In genomic region chr10:69630651-69631400, GRCh38 we compare ENCODE assay signal across 10 cellular contexts. TPM values are rescaled to one million over a fixed set of nuclear protein-coding genes. Genes with fewer than 3 reads are reported as not detected.
DNase-seq lines count a peak whose midpoint lies in the region; ATAC-seq and TF ChIP-seq lines count a peak whose summit lies in the region.
"Had no signal": no experiment of that assay in that cellular context is flagged by ENCODE, and none has a peak within 500 bp of the region (broad histone marks: within the 10 kb centered on the region; RNA-seq: fewer than 3 reads in every experiment).

No MANE protein-coding gene starts in this region.

- no peak overlapping the region for H2AFZ ChIP-seq in H9 (ENCODE audit: low read length)

- ATAC-seq in activated CD8-positive, alpha-beta T cell treated with anti-CD3 and anti-CD28 coated beads for 36 hours = no peak
- ATAC-seq in GM18907 (IDR thresholded peaks at IDR 0.05; ENCODE audit: unreplicated experiment) (no peak), GM18502 (IDR thresholded peaks at IDR 0.05; ENCODE audit: poor library complexity, unreplicated experiment) (no peak), GM18498 (IDR thresholded peaks at IDR 0.05; ENCODE audit: unreplicated experiment) (no peak)

- no peak overlapping the region for H2BK12ac ChIP-seq in H9 (ENCODE audit: insufficient read length, low read depth, low read length)

- no peaks in the 10 kb centered on the region for H3K23me2 ChIP-seq in H9 (ENCODE audit: insufficient read length, low read depth, low read length, poor library complexity, severe bottlenecking)

- no CpG with 5 or more reads among the region's 24 CpGs for WGBS in H9 (ENCODE audit: extremely low coverage, insufficient read length, low lambda C conversion rate)
- no CpG with 5 or more reads among the region's 24 CpGs for WGBS in iPS DF 6.9 (ENCODE audit: insufficient coverage, insufficient read length)
- WGBS in sigmoid colon, 2 donors = 52 to 73% methylated on average over 24 of the region's 24 CpGs

- no peak overlapping the region for H3K27ac ChIP-seq in H9 (ENCODE audit: insufficient read length, low read depth, low read length)
- H3K27ac ChIP-seq in iPS DF 6.9 (ENCODE audit: low read length) = no peak overlapping the region
- peak overlapping the region in 3 of 4 donors; percentile 27 to 38 (median 32) for H3K27ac ChIP-seq in sigmoid colon

- H4K8ac ChIP-seq in H9 (replicated peaks; ENCODE audit: insufficient read length, low read depth, low read length) = no peak overlapping the region

- H2AK5ac ChIP-seq in H9 (ENCODE audit: insufficient read length, low read length) = no peak overlapping the region

- no peak overlapping the region for H4K91ac ChIP-seq in H9 (ENCODE audit: insufficient read length, low read depth, low read length)

- H3K4me1 Mint-ChIP-seq in H9 = peaks cover 5 to 12% of the 10 kb centered on the region in 2 experiments
- H3K4me1 Mint-ChIP-seq in activated CD8-positive, alpha-beta T cell treated with anti-CD3 and anti-CD28 coated beads for 36 hours (ENCODE audit: low read depth) = peaks cover 6% of the 10 kb centered on the region
- H3K4me1 Mint-ChIP-seq: activated B cell treated with CpG ODN at 0.5 μM for 24 hours had no signal

- H3K79me2 ChIP-seq in H9 (ENCODE audit: insufficient read depth, low read length) = no peaks in the 10 kb centered on the region; the same call in 1 of the 2 replicates

- CTCF ChIA-PET in activated CD8-positive, alpha-beta T cell treated with anti-CD3 and anti-CD28 coated beads for 36 hours (lab: Charles Lee) = interaction anchor here (1.8 to 2.4 kb wide), 2 partner anchors 12 to 115 kb away, joined by 4 to 10 read pairs; no protein-coding TSS in a partner anchor

- no peak for TF ChIP-seq CTCF in H9 (conservative IDR thresholded peaks at IDR 0.05)
- TF ChIP-seq CTCF in activated CD8-positive, alpha-beta T cell treated with anti-CD3 and anti-CD28 coated beads for 36 hours (IDR thresholded peaks at IDR 0.05) = no peak
- no peak for TF ChIP-seq CTCF in sigmoid colon (IDR thresholded peaks at IDR 0.05)

- H3K9me3 ChIP-seq in H9 (ENCODE audit: control insufficient read depth, low read depth, low read length) = no peaks in the 10 kb centered on the region
- no peaks in the 10 kb centered on the region for H3K9me3 ChIP-seq in iPS DF 6.9 (ENCODE audit: control insufficient read depth, insufficient read depth, low read length)
- no peaks in the 10 kb centered on the region for H3K9me3 ChIP-seq in sigmoid colon

- no peaks in the 10 kb centered on the region for H4K20me1 ChIP-seq in H9 (ENCODE audit: control insufficient read depth, insufficient read depth, insufficient read length)

- H2BK120ac ChIP-seq in H9 (ENCODE audit: low read depth, low read length, poor library complexity, severe bottlenecking) = no peak overlapping the region

- no peak for TF ChIP-seq POLR2A in sigmoid colon (IDR thresholded peaks at IDR 0.05)

- H3K4ac ChIP-seq in H9 (ENCODE audit: low read depth, low read length) = no peak overlapping the region

- no peak overlapping the region for H3T11ph ChIP-seq in H9 (ENCODE audit: low read length)

- intact Hi-C loops in activated CD8-positive, alpha-beta T cell treated with anti-CD3 and anti-CD28 coated beads for 36 hours (cut with micrococcal nuclease) = loop anchor here (10.0 kb wide), 1 partner anchor 206 kb away; no protein-coding TSS in a partner anchor
- intact Hi-C loops in sigmoid colon (cut with DNase I) = loop anchor here (10.0 kb wide), 1 partner anchor 226 kb away; no protein-coding TSS in a partner anchor

- H3K9me3 Mint-ChIP-seq in H9 = no peaks in the 10 kb centered on the region
- no peaks in the 10 kb centered on the region for H3K9me3 Mint-ChIP-seq in activated CD8-positive, alpha-beta T cell treated with anti-CD3 and anti-CD28 coated beads for 36 hours
- H3K9me3 Mint-ChIP-seq: activated B cell treated with CpG ODN at 0.5 μM for 24 hours had no signal

- H3K36me3 ChIP-seq in iPS DF 6.9 (ENCODE audit: control insufficient read depth, insufficient read depth, low read length) (peaks cover 8% of the 10 kb centered on the region), sigmoid colon (peaks cover 0 to 9% (median 0%) of the 10 kb centered on the region in 4 donors)

- H3K27me3 Mint-ChIP-seq in H9 (ENCODE audit: low read depth) = peaks cover 41% of the 10 kb centered on the region
- H3K27me3 Mint-ChIP-seq in activated CD8-positive, alpha-beta T cell treated with anti-CD3 and anti-CD28 coated beads for 36 hours = no peaks in the 10 kb centered on the region

- H3K14ac ChIP-seq in H9 (ENCODE audit: insufficient read depth, low read length) = peak overlapping the region; percentile 14; the same call in 1 of the 2 replicates

- POLR2A ChIA-PET in activated CD8-positive, alpha-beta T cell treated with anti-CD3 and anti-CD28 coated beads for 36 hours (lab: Charles Lee) = no interaction called here

- H4K5ac ChIP-seq in H9 (ENCODE audit: insufficient read length, low read depth, low read length) = no peak overlapping the region

- peak overlapping the region; percentile 69 to 81 for H3K4me3 Mint-ChIP-seq in H9
- peak overlapping the region; percentile 64 for H3K4me3 Mint-ChIP-seq in activated CD8-positive, alpha-beta T cell treated with anti-CD3 and anti-CD28 coated beads for 36 hours
- H3K4me3 Mint-ChIP-seq: activated B cell treated with CpG ODN at 0.5 μM for 24 hours had no signal

- H2BK15ac ChIP-seq in H9 (ENCODE audit: low read depth, low read length) = no peak overlapping the region

- H3K4me3 ChIP-seq in iPS DF 6.9 (ENCODE audit: low read length) (peak overlapping the region; percentile 43; the same call in 1 of the 2 replicates), sigmoid colon (peak overlapping the region; percentile 30 to 61 (median 58))

- peak overlapping the region; percentile 60 for H3K4me2 ChIP-seq in H9 (ENCODE audit: insufficient read depth, insufficient read length, low read length)

- no peak overlapping the region for H3K23ac ChIP-seq in H9 (ENCODE audit: insufficient read length, low read depth, low read length)

- no peak overlapping the region for H3K27ac Mint-ChIP-seq in H9
- H3K27ac Mint-ChIP-seq in activated CD8-positive, alpha-beta T cell treated with anti-CD3 and anti-CD28 coated beads for 36 hours = peak overlapping the region; percentile 40
- H3K27ac Mint-ChIP-seq: activated B cell treated with CpG ODN at 0.5 μM for 24 hours had no signal

- no peak overlapping the region for H2BK20ac ChIP-seq in H9 (ENCODE audit: low read depth, low read length, poor library complexity, severe bottlenecking)

- H3K9ac ChIP-seq in H9 (ENCODE audit: extremely low read depth, insufficient read length, low read length) = peak overlapping the region; percentile 29

- H3K18ac ChIP-seq in H9 (ENCODE audit: insufficient read length, low read depth, low read length) = no peak overlapping the region

- H2BK5ac ChIP-seq in H9 (ENCODE audit: insufficient read length, low read length) = no peak overlapping the region

- peaks cover 16 to 26% (median 23%) of the 10 kb centered on the region in 3 experiments for H3K36me3 Mint-ChIP-seq in H9 (ENCODE audit: insufficient read depth in 1 of 3, low read depth in 3 of 3)
- no peaks in the 10 kb centered on the region for H3K36me3 Mint-ChIP-seq in activated CD8-positive, alpha-beta T cell treated with anti-CD3 and anti-CD28 coated beads for 36 hours (ENCODE audit: low read depth)

- no peak overlapping the region for H3K56ac ChIP-seq in H9 (ENCODE audit: insufficient read length, low read depth, low read length)

- TF ChIP-seq EP300 in sigmoid colon (IDR thresholded peaks at IDR 0.05) = no peak

- H3K4me1 ChIP-seq in H9 (ENCODE audit: insufficient read depth, low read length) (peaks cover 5% of the 10 kb centered on the region; the same call in 1 of the 2 replicates), iPS DF 6.9 (ENCODE audit: control insufficient read depth, insufficient read depth, low read length) (no peaks in the 10 kb centered on the region), sigmoid colon (peaks cover 2 to 16% (median 14%) of the 10 kb centered on the region in 4 donors)

- DNase-seq in H9 = peak; percentile 32
- DNase-seq in activated CD8-positive, alpha-beta T cell treated with anti-CD3 and anti-CD28 coated beads for 36 hours = no peak
- DNase-seq in iPS DF 6.9 (ENCODE audit: low read depth, low spot score) = no peak
- no peak for DNase-seq in sigmoid colon
- DNase-seq in HT-29 (ENCODE audit: low spot score) = no peak

- H3K79me1 ChIP-seq in H9 (ENCODE audit: insufficient read depth, low read depth, low read length, poor library complexity, severe bottlenecking) = peaks cover 5% of the 10 kb centered on the region

- H3K27me3 ChIP-seq in H9 (ENCODE audit: insufficient read depth, low read length) (no peaks in the 10 kb centered on the region), iPS DF 6.9 (ENCODE audit: control insufficient read depth, insufficient read depth, low read length) (no peaks in the 10 kb centered on the region), sigmoid colon (no peaks in the 10 kb centered on the region)

RNA-seq across cellular contexts. Expression of gene FAM241B, which starts 0.8 kb away (rescaled TPM):
- total RNA-seq in H9 (2021) (13.7 and 14.7 TPM in 2 replicates), sigmoid colon (1 to 10 TPM; 3.0 to 6.3 (median 3.5) TPM)
- 10 to 100 TPM; 10.8 to 12.5 TPM for total RNA-seq in activated CD8-positive, alpha-beta T cell treated with anti-CD3 and anti-CD28 coated beads for 36 hours
- polyA plus RNA-seq in sigmoid colon = 1 to 10 TPM; 2.5 to 6.9 (median 4.2) TPM
- total RNA-seq in HT-29 (2014; rRNA removed; shearing (Covaris generic)) = 3.4 and 3.5 TPM in 2 replicates
- total RNA-seq: LHCN-M2 had no signal

RNA-seq across cellular contexts. Expression of gene NEUROG3, which starts 57.6 kb away (rescaled TPM):
- total RNA-seq in H9 (2021) (not detected in 2 replicates), sigmoid colon (not detected)
- total RNA-seq in activated CD8-positive, alpha-beta T cell treated with anti-CD3 and anti-CD28 coated beads for 36 hours = 1 to 10 TPM; 1.3 to 2.3 TPM
- polyA plus RNA-seq in sigmoid colon = 1 to 10 TPM; 1.2 to 1.4 (median 1.3) TPM
- 0.99 and 1.5 TPM in 2 replicates for total RNA-seq in HT-29 (2014; rRNA removed; shearing (Covaris generic))
- total RNA-seq: LHCN-M2 had no signal

Comparison
In these comparisons a context has a peak if more than half of its experiments do, and no peak if none do; other contexts are left out.
1. H3K27ac ChIP-seq: peak in sigmoid colon (3 of 4); none in H9 (single experiment) and iPS DF 6.9 (single experiment).